13 cellular contexts compared by ENCODE assay signal in genomic region chr19:3336351-3336679, GRCh38. TPM values are rescaled to one million over a fixed set of nuclear protein-coding genes. Genes with fewer than 3 reads are reported as not detected.
A peak's percentile ranks its signal among the peaks of the same experiment; 100 is the strongest.
DNase-seq lines count a peak whose midpoint lies in the region; ATAC-seq and TF ChIP-seq lines count a peak whose summit lies in the region.
"Had no signal": no experiment of that assay in that cellular context is flagged by ENCODE, and none has a peak within 500 bp of the region (broad histone marks: within the 10 kb centered on the region; RNA-seq: fewer than 3 reads in every experiment).

No MANE protein-coding gene starts in this region.

- H3K4me2 ChIP-seq in fibroblast of lung (ENCODE audit: extremely low read depth, insufficient read depth, low read length) (peak overlapping the region; percentile 46), parathyroid adenoma (ENCODE audit: low read length) (peak overlapping the region; percentile 33)

- no peak overlapping the region for H2AFZ ChIP-seq in fibroblast of lung (ENCODE audit: low read length)
- H2AFZ ChIP-seq in parathyroid adenoma: peak overlapping the region; percentile 85

- H3K9me3 ChIP-seq in heart left ventricle (no peaks in the 10 kb centered on the region), fibroblast of lung (ENCODE audit: control insufficient read depth, insufficient read depth, low read depth, low read length) (no peaks in the 10 kb centered on the region), parathyroid adenoma (ENCODE audit: control insufficient read depth, low read length) (no peaks in the 10 kb centered on the region), uterus (no peaks in the 10 kb centered on the region)
- H3K9me3 ChIP-seq: SJCRH30 had no signal

- H3K79me2 ChIP-seq in fibroblast of lung (ENCODE audit: control insufficient read depth, insufficient read depth, low read length): no peaks in the 10 kb centered on the region
- no peaks in the 10 kb centered on the region for H3K79me2 ChIP-seq in parathyroid adenoma

- H3K9ac ChIP-seq in fibroblast of lung (ENCODE audit: insufficient read depth, low read length): no peak overlapping the region
- no peak overlapping the region for H3K9ac ChIP-seq in parathyroid adenoma

- 46 to 60% (median 55%) methylated on average over 5 of the region's 5 CpGs for WGBS in heart left ventricle, 4 donors

- H3K27ac ChIP-seq in heart left ventricle: peak overlapping the region; percentile 84 to 99 (median 92)
- peak overlapping the region; percentile 75 for H3K27ac ChIP-seq in fibroblast of lung (ENCODE audit: insufficient read depth, low read length)
- H3K27ac ChIP-seq in parathyroid adenoma: peak overlapping the region; percentile 97
- H3K27ac ChIP-seq in uterus: peak overlapping the region; percentile 91 to 95
- H3K27ac ChIP-seq: SJCRH30 had no signal

- H3K27me3 ChIP-seq in heart left ventricle: no peaks in the 10 kb centered on the region
- H3K27me3 ChIP-seq in fibroblast of lung (ENCODE audit: control insufficient read depth, insufficient read depth, low read length): no peaks in the 10 kb centered on the region
- no peaks in the 10 kb centered on the region for H3K27me3 ChIP-seq in parathyroid adenoma (ENCODE audit: control insufficient read depth, insufficient read depth, low read length)
- H3K27me3 ChIP-seq in uterus: no peaks in the 10 kb centered on the region

- ATAC-seq in heart left ventricle (no peak), GM21367 (IDR thresholded peaks at IDR 0.05; ENCODE audit: unreplicated experiment) (no peak)

- H4K20me1 ChIP-seq in fibroblast of lung (ENCODE audit: control insufficient read depth, extremely low read depth, insufficient read depth, low read length): no peaks in the 10 kb centered on the region

- no peak for TF ChIP-seq POLR2A in heart left ventricle (IDR thresholded peaks at IDR 0.05)
- no peak for TF ChIP-seq POLR2A in uterus (IDR thresholded peaks at IDR 0.05)

- H3K4me1 ChIP-seq in heart left ventricle (peaks cover 5 to 44% (median 33%) of the 10 kb centered on the region in 12 donors), fibroblast of lung (ENCODE audit: control insufficient read depth, extremely low read depth, insufficient read depth, low read length) (peaks cover 26% of the 10 kb centered on the region), parathyroid adenoma (peaks cover 22% of the 10 kb centered on the region), uterus (peaks cover 11 to 17% of the 10 kb centered on the region in 2 donors)
- H3K4me1 ChIP-seq: SJCRH30 had no signal

- H3K4me3 ChIP-seq in heart left ventricle (no peak overlapping the region), fibroblast of lung (replicated peaks in 1 of 4; ENCODE audit: control extremely low read depth in 1 of 4, insufficient read depth in 1 of 4, low read depth in 3 of 4, low read length in 4 of 4) (peak overlapping the region in 1 of 4 experiments; percentile 8), parathyroid adenoma (ENCODE audit: low read depth, low read length) (no peak overlapping the region), uterus (no peak overlapping the region)
- H3K4me3 ChIP-seq: SJCRH30 had no signal

- no peak for TF ChIP-seq CTCF in heart left ventricle (IDR thresholded peaks at IDR 0.05)
- TF ChIP-seq CTCF in fibroblast of lung (conservative IDR thresholded peaks at IDR 0.05 in 1 of 2, IDR thresholded peaks at IDR 0.05 in 1 of 2; ENCODE audit: low read depth in 1 of 2, low read length in 2 of 2): no peak
- TF ChIP-seq CTCF in parathyroid adenoma (IDR thresholded peaks at IDR 0.05): no peak
- TF ChIP-seq CTCF in uterus (IDR thresholded peaks at IDR 0.05): no peak

- intact Hi-C loops in heart left ventricle (cut with DNase I): loop anchor here in 3 of 10 donors (2.0 to 5.0 kb wide), 3 partner anchors 24 to 91 kb away; no protein-coding TSS in a partner anchor
- intact Hi-C loops in cardiac septum (cut with DNase I): loop anchor here (1.0 kb wide), 1 partner anchor 68 kb away; no protein-coding TSS in a partner anchor
- intact Hi-C loops in uterus (cut with DNase I; ENCODE audit: low total_unique reads): no loop called here

- H3K36me3 ChIP-seq in heart left ventricle (no peaks in the 10 kb centered on the region), fibroblast of lung (ENCODE audit: control insufficient read depth, insufficient read depth, low read length) (no peaks in the 10 kb centered on the region), parathyroid adenoma (ENCODE audit: control insufficient read depth, insufficient read depth, low read length) (no peaks in the 10 kb centered on the region), uterus (no peaks in the 10 kb centered on the region)
- H3K36me3 ChIP-seq: SJCRH30 had no signal

- DNase-seq in heart left ventricle (no peak), cardiac septum (ENCODE audit: low spot score) (no peak), fibroblast of lung (ENCODE audit: low read depth in 2 of 2) (no peak), uterus (no peak), HuH-7 (ENCODE audit: low spot score) (no peak), Ammon's horn (ENCODE audit: low spot score) (no peak)
- DNase-seq: activated CD4-positive, CD25-positive, alpha-beta regulatory T cell treated with anti-CD3 and anti-CD28 coated beads, Interleukin-2, amount 50 U/mL, for 72 hours; central memory CD4-positive, alpha-beta T cell; islet precursor cell; NCI-H510A treated with DMSO at 0.1 percent for 48 hours; SJCRH30 had no signal

RNA-seq across cellular contexts. Expression of gene NFIC, which starts 30.1 kb away (rescaled TPM):
- total RNA-seq in heart left ventricle: 100 to 1,000 TPM; 107 to 267 (median 155) TPM
- 100 to 1,000 TPM; 159 to 192 TPM for polyA plus RNA-seq in heart left ventricle
- 178 TPM for total RNA-seq in cardiac septum
- total RNA-seq in fibroblast of lung: 34.9 and 66.4 TPM in 2 replicates
- polyA plus RNA-seq in fibroblast of lung: 7.9 and 16.6 TPM in 2 replicates
- polyA plus RNA-seq in fibroblast of lung (2012): 89.7 and 117 TPM in 2 replicates
- polyA minus RNA-seq in fibroblast of lung (ENCODE audit: low replicate concordance): 101 and 159 TPM in 2 replicates
- total RNA-seq in uterus: 100 to 1,000 TPM in 2 of 4 donors, 10 to 100 TPM in 2; 18.5 to 361 (median 82.9) TPM
